Comparison of ENCODE assay signal across 8 cellular contexts in genomic region chr16:20774703-20775362, GRCh38. TPM values are rescaled to one million over a fixed set of nuclear protein-coding genes. Genes with fewer than 3 reads are reported as not detected.
A peak's percentile ranks its signal among the peaks of the same experiment; 100 is the strongest.
DNase-seq lines count a peak whose midpoint lies in the region; ATAC-seq and TF ChIP-seq lines count a peak whose summit lies in the region.

No MANE protein-coding gene starts in this region.

- peaks cover 0 to 11% (median 0%) of the 10 kb centered on the region in 9 donors for H3K36me3 ChIP-seq in heart left ventricle

- peak in 3 of 4 donors; percentile 81 to 88 (median 86) for ATAC-seq in heart left ventricle
- ATAC-seq in GM19397 (IDR thresholded peaks at IDR 0.05; ENCODE audit: unreplicated experiment), result no peak

- peak; percentile 69 for DNase-seq in EH (ENCODE audit: low read depth)
- DNase-seq in Jurkat, Clone E6-1 (ENCODE audit: low read depth, low spot score), result peak; percentile 55
- peak; percentile 4 for DNase-seq in SIG-M5 (lab: John Stamatoyannopoulos, UW)
- peak; percentile 7 for DNase-seq in activated gamma-delta T cell treated with anti-CD3 and anti-CD28 coated beads, Interleukin-2, amount 50 U/mL, for 16 hours (ENCODE audit: low read depth)
- peak; percentile 25 to 66 (median 41) for DNase-seq in heart left ventricle
- DNase-seq in stimulated activated CD4-positive, alpha-beta T cell treated with anti-CD3 and anti-CD28 coated beads, Interleukin-12 subunit alpha, Interleukin-12 subunit beta, amount 100 ng/mL, for 48 hours (ENCODE audit: low read depth in 2 of 3, low spot score in 1 of 3), result peak; percentile 48 to 55 (median 53)
- no peak for DNase-seq in cerebellum (ENCODE audit: low spot score)

- intact Hi-C loops in heart left ventricle (cut with DNase I), result no loop called here

- no peaks in the 10 kb centered on the region for H3K4me1 ChIP-seq in heart left ventricle

- WGBS in heart left ventricle, 4 donors, result 55 to 68% (median 61%) methylated on average over 7 of the region's 7 CpGs

- no peak overlapping the region for H3K4me3 ChIP-seq in Jurkat, Clone E6-1 (ENCODE audit: low read length)
- no peak overlapping the region for H3K4me3 ChIP-seq in heart left ventricle

- TF ChIP-seq CTCF in heart left ventricle (IDR thresholded peaks at IDR 0.05), result peak; percentile 33 to 58 (median 48)

- peaks cover 0 to 5% (median 0%) of the 10 kb centered on the region in 12 donors for H3K9me3 ChIP-seq in heart left ventricle

- H3K27ac ChIP-seq in heart left ventricle, result no peak overlapping the region

- no peak for TF ChIP-seq POLR2A in heart left ventricle (IDR thresholded peaks at IDR 0.05)

- H3K27me3 ChIP-seq in heart left ventricle, result no peaks in the 10 kb centered on the region

RNA-seq across cellular contexts. Expression of gene ACSM3, which starts 11.0 kb away (rescaled TPM):
- not detected for polyA plus RNA-seq in Jurkat, Clone E6-1 (2012; ENCODE audit: insufficient read depth, insufficient read length)
- total RNA-seq in heart left ventricle, result 10 to 100 TPM in 1 of 9 donors, 1 to 10 TPM in 8; 2.0 to 22.5 (median 5.0) TPM
- polyA plus RNA-seq in heart left ventricle, result 10 to 100 TPM in 1 of 2 donors, 1 to 10 TPM in 1; 3.1 to 13.3 TPM
- total RNA-seq in cerebellum, result 0.73 TPM

RNA-seq across cellular contexts. Expression of gene ERI2, which starts 31.4 kb away (rescaled TPM):
- polyA plus RNA-seq in Jurkat, Clone E6-1 (2012; ENCODE audit: insufficient read depth, insufficient read length), result not detected
- total RNA-seq in heart left ventricle, result 10 to 100 TPM in 6 of 9 donors, 1 to 10 TPM in 3; 5.7 to 15.2 (median 11.9) TPM
- 1 to 10 TPM; 5.8 to 6.1 TPM for polyA plus RNA-seq in heart left ventricle
- 27.4 TPM for total RNA-seq in cerebellum

RNA-seq across cellular contexts. Expression of gene REXO5, which starts 31.5 kb away (rescaled TPM):
- not detected for polyA plus RNA-seq in Jurkat, Clone E6-1 (2012; ENCODE audit: insufficient read depth, insufficient read length)
- total RNA-seq in heart left ventricle (1 to 10 TPM; 2.8 to 7.5 (median 4.8) TPM), cerebellum (14.6 TPM)
- polyA plus RNA-seq in heart left ventricle, result 1 to 10 TPM; 1.6 to 3.2 TPM

RNA-seq across cellular contexts. Expression of gene THUMPD1, which starts 33.2 kb away (rescaled TPM):
- polyA plus RNA-seq in Jurkat, Clone E6-1 (2012; ENCODE audit: insufficient read depth, insufficient read length), result 35.9 TPM
- total RNA-seq in heart left ventricle, result 10 to 100 TPM; 15.8 to 35.5 (median 20.0) TPM
- polyA plus RNA-seq in heart left ventricle, result 10 to 100 TPM in 1 of 2 donors, 1 to 10 TPM in 1; 9.8 to 16.2 TPM
- 57.9 TPM for total RNA-seq in cerebellum
